In the genomic region with DNA sequence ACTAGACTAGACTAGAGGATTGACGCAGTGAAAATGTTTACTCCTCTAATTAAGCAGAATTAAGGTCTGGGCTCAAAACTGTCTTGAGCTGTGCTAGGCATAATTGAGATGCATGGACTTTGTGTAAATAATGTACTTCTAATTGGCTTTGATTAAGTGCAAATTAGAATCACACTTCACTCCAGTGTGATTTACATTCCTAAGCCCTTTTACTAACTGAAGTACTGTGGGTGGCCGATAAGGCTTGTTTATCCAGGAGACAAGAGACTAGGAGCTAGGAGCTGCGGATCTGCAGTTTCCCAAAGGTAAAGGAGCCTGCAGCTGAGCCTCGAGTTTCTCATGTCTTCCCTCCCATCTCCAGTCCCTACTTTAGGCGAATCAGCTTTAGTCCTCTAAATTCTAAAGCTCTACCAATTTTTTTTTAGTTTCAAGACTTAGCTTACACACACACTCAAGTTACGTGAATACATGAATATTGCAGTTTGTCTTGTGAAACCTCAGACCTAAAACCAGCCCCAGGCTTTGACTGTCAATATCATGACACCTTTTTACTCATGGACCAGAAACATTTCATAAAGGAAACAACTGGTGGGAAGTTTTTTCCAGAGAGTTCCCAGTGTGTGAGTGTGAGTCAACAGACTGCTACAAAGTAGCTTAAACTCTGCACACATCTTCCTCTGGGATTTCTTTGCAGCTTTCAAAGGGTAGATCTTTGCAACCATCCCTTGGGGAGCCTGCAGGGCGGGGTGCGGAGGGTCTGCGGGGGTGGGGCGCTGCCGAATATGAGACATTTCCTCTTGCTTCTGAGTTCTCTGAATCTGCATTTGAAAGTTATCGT, we compare ENCODE assay signal across 11 cellular contexts.
DNase-seq lines count a peak whose midpoint lies in the region; ATAC-seq and TF ChIP-seq lines count a peak whose summit lies in the region.
"Had no signal": no experiment of that assay in that cellular context is flagged by ENCODE, and none has a peak within 500 bp of the region (broad histone marks: within the 10 kb centered on the region; RNA-seq: fewer than 3 reads in every experiment).

No MANE protein-coding gene starts in this region.

- no peak for TF ChIP-seq CTCF in osteocyte (IDR thresholded peaks at IDR 0.05)

- H3K27me3 Mint-ChIP-seq in osteocyte (ENCODE audit: unreplicated experiment), result no peaks in the 10 kb centered on the region

- peak overlapping the region; percentile 10 for H3K4me3 Mint-ChIP-seq in osteocyte (ENCODE audit: unreplicated experiment)

- H3K9me3 Mint-ChIP-seq in osteocyte (ENCODE audit: unreplicated experiment), result peaks cover 5% of the 10 kb centered on the region

- DNase-seq in GM03348 (ENCODE audit: low spot score) (peak; percentile 56), NCI-H82 (lab: John Stamatoyannopoulos, UW) (peak; percentile 96), fibroblast of peridontal ligament (ENCODE audit: extremely low read depth) (peak; percentile 86), osteocyte (ENCODE audit: extremely low spot score, unreplicated experiment) (no peak), SIG-M5 (lab: John Stamatoyannopoulos, UW) (no peak), NCI-H2227 treated with DMSO at 0.1 percent for 48 hours (lab: John Stamatoyannopoulos, UW) (no peak)
- DNase-seq: KG1, NCI-H446, pancreas, T-helper 1 cell had no signal

- H3K36me3 Mint-ChIP-seq in osteocyte (ENCODE audit: unreplicated experiment), result no peaks in the 10 kb centered on the region

- H3K4me1 Mint-ChIP-seq in osteocyte (ENCODE audit: unreplicated experiment), result peaks cover 24% of the 10 kb centered on the region

- no peak for ATAC-seq in GM19035 (IDR thresholded peaks at IDR 0.05; ENCODE audit: unreplicated experiment)

- peak overlapping the region; percentile 24 for H3K27ac Mint-ChIP-seq in osteocyte (ENCODE audit: unreplicated experiment)

Comparison
In these comparisons a context has a peak if more than half of its experiments do, and no peak if none do; other contexts are left out.
1. DNase-seq: peak in GM03348 (single experiment), NCI-H82 (single experiment) and fibroblast of peridontal ligament (single experiment); none in osteocyte (single experiment), SIG-M5 (single experiment) and NCI-H2227 treated with DMSO at 0.1 percent for 48 hours (single experiment).